In genomic region chr11:26229270-26229669, GRCh38 we compare ENCODE assay signal across 1 cellular context.
TF ChIP-seq lines count a peak whose summit lies in the region.

No MANE protein-coding gene starts in this region.

TF ChIP-seq in SK-N-SH, 30 proteins besides CTCF, POLR2A, EP300 and RAD21 (continued from another document):
- TF ChIP-seq TAF1 (IDR thresholded peaks at IDR 0.05; ENCODE audit: borderline replicate concordance, low read depth, low read length) (no peak), EZH2phosphoT487 (IDR thresholded peaks at IDR 0.05; ENCODE audit: borderline replicate concordance, low read depth) (no peak), PBX3 (IDR thresholded peaks at IDR 0.05) (peak; percentile 86), FOXM1 (IDR thresholded peaks at IDR 0.05; ENCODE audit: low read depth) (peak; percentile 32; the same call in 1 of the 2 replicates), YY1 (IDR thresholded peaks at IDR 0.05; ENCODE audit: low read depth) (peak; percentile 30; the same call in 1 of the 2 replicates), GATA2 (CRISPR knock-in tag; IDR thresholded peaks at IDR 0.05) (no peak), FOXJ3 (CRISPR knock-in tag; IDR thresholded peaks at IDR 0.05) (no peak), MAX (IDR thresholded peaks at IDR 0.05; ENCODE audit: low read depth) (0 out of 2 replicates have a peak, but pooled peaks have one; percentile 36)
- TF ChIP-seq, protein P1, sequence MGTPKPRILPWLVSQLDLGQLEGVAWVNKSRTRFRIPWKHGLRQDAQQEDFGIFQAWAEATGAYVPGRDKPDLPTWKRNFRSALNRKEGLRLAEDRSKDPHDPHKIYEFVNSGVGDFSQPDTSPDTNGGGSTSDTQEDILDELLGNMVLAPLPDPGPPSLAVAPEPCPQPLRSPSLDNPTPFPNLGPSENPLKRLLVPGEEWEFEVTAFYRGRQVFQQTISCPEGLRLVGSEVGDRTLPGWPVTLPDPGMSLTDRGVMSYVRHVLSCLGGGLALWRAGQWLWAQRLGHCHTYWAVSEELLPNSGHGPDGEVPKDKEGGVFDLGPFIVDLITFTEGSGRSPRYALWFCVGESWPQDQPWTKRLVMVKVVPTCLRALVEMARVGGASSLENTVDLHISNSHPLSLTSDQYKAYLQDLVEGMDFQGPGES (IDR thresholded peaks at IDR 0.05; ENCODE audit: low read depth, low read length): no peak
